Comparison of ENCODE assay signal across 2 cellular contexts in genomic region chr5:61735999-61736398, GRCh38.
TF ChIP-seq lines count a peak whose summit lies in the region.

No MANE protein-coding gene starts in this region.

TF ChIP-seq in liver, 16 proteins besides CTCF, POLR2A, EP300 and RAD21 (continued from another document):
- TF ChIP-seq ATF3 (IDR thresholded peaks at IDR 0.05) (no peak), EGR1 (IDR thresholded peaks at IDR 0.05; ENCODE audit: low read depth in 2 of 2) (no peak), GABPA (IDR thresholded peaks at IDR 0.05 in 1 of 2, conservative IDR thresholded peaks at IDR 0.05 in 1 of 2) (no peak), RXRA (IDR thresholded peaks at IDR 0.05) (peak; percentile 14 to 51), REST (IDR thresholded peaks at IDR 0.05) (peak; percentile 25), HNF4A (conservative IDR thresholded peaks at IDR 0.05) (peak; percentile 16 to 38)

TF ChIP-seq in HepG2, 621 proteins besides CTCF, POLR2A, EP300 and RAD21 (continued from another document):
- TF ChIP-seq NFKB2 (CRISPR knock-in tag; IDR thresholded peaks at IDR 0.05; ENCODE audit: borderline replicate concordance) (no peak), ZNF644 (CRISPR knock-in tag; IDR thresholded peaks at IDR 0.05; ENCODE audit: low read depth) (no peak), ZBTB2 (CRISPR knock-in tag; IDR thresholded peaks at IDR 0.05; ENCODE audit: low read depth) (no peak), FOSL1 (CRISPR knock-in tag; IDR thresholded peaks at IDR 0.05; ENCODE audit: borderline replicate concordance) (no peak), KDM5A (IDR thresholded peaks at IDR 0.05; ENCODE audit: borderline replicate concordance, low read length) (no peak), DRAP1 (CRISPR knock-in tag; IDR thresholded peaks at IDR 0.05) (no peak), SMARCC2 (IDR thresholded peaks at IDR 0.05) (no peak)
TF ChIP-seq in HepG2: peak in this region for 0.
